Comparison of ENCODE assay signal across 16 cellular contexts in genomic region chr4:48664938-48665337, GRCh38.
"Had no signal": no experiment of that assay in that cellular context is flagged by ENCODE, and none has a peak within 500 bp of the region (broad histone marks: within the 10 kb centered on the region; RNA-seq: fewer than 3 reads in every experiment).

No MANE protein-coding gene starts in this region.

- H3K4me3 ChIP-seq: cardiac muscle cell, dorsolateral prefrontal cortex, tibial nerve, uterus had no signal

- H3K27ac ChIP-seq: cardiac muscle cell, tibial nerve, uterus had no signal

- H3K27me3 Mint-ChIP-seq: activated CD4-positive, alpha-beta T cell treated with anti-CD3 and anti-CD28 coated beads for 36 hours; activated naive CD8-positive, alpha-beta T cell treated with anti-CD3 and anti-CD28 coated beads for 36 hours; T-cell had no signal

- H3K9me3 ChIP-seq: uterus had no signal

- ATAC-seq: WTC11 had no signal

- H3K9me3 Mint-ChIP-seq: WTC11 had no signal

- H3K4me1 ChIP-seq: uterus had no signal

- H3K36me3 ChIP-seq: cardiac muscle cell, uterus had no signal

- H3K27ac Mint-ChIP-seq: activated CD4-positive, alpha-beta T cell treated with anti-CD3 and anti-CD28 coated beads for 36 hours; WTC11 had no signal

- DNase-seq: activated CD4-positive, alpha-beta T cell treated with anti-CD3 and anti-CD28 coated beads for 36 hours; activated CD4-positive, alpha-beta T cell treated with anti-CD3 and anti-CD28 coated beads, Interleukin-2, amount 50 U/mL, for 48 hours; activated naive CD4-positive, alpha-beta T cell; activated naive CD8-positive, alpha-beta T cell treated with anti-CD3 and anti-CD28 coated beads for 36 hours; amniotic stem cell; dorsolateral prefrontal cortex; foreskin melanocyte; posterior cingulate gyrus; stimulated activated CD4-positive, alpha-beta T cell treated with anti-CD3 and anti-CD28 coated beads, Interleukin-2, amount 100 ng/mL, for 24 hours; stimulated activated naive CD8-positive, alpha-beta T cell treated with anti-CD3 and anti-CD28 coated beads, Interleukin-15, Interleukin-2, amounts not matched to agents 100 U/mL and 50 U/mL, for 24 hours; T-cell; uterus had no signal

- H3K4me3 Mint-ChIP-seq: activated CD4-positive, alpha-beta T cell treated with anti-CD3 and anti-CD28 coated beads for 36 hours; activated naive CD8-positive, alpha-beta T cell treated with anti-CD3 and anti-CD28 coated beads for 36 hours; nephron; T-cell; WTC11 had no signal

- H3K27me3 ChIP-seq: cardiac muscle cell, dorsolateral prefrontal cortex, tibial nerve, uterus had no signal

- H3K36me3 Mint-ChIP-seq: WTC11 had no signal
